ENCODE assay signal across 19 cellular contexts in the genomic region with DNA sequence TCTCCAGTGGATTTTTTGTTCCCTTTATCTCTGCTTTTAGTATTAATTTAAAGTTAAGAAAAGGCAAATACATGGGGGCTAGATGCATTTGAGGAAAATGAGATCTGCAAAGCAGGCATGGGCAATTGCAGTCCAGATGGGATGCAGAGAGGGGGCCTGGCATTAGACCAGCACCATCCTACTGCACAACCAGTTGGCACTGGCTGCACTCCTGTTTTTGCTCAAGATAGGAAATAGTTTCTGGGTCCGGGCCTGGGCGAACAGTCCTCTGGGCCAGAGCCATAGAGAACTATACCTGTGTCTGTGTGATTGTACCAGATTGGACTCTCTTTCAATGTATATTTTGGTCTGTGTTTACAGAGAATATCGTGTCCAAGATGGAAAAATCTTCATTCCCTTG.
"Had no signal": no experiment of that assay in that cellular context is flagged by ENCODE, and none has a peak within 500 bp of the region (broad histone marks: within the 10 kb centered on the region; RNA-seq: fewer than 3 reads in every experiment).

No MANE protein-coding gene starts in this region.

- H3K27me3 ChIP-seq: MG63 had no signal

- DNase-seq: IMR-90, Karpas-422, KG1, MG63, NCI-H1092, NCI-H1105 treated with DMSO at 0.1 percent for 48 hours, NCI-H1417 treated with DMSO at 0.1 percent for 48 hours, NCI-H146, NCI-H187 treated with DMSO at 0.1 percent for 48 hours, NCI-H2029 treated with DMSO at 0.1 percent for 48 hours, NCI-H2171 treated with DMSO at 0.1 percent for 48 hours, NCI-H345, NCI-H510A, NCI-H524 treated with DMSO at 0.1 percent for 48 hours, NCI-H69, NCI-H774, Right ventricle myocardium superior, RPMI8226, SK-N-SH had no signal

- H3K9ac ChIP-seq: SK-N-SH had no signal

- H3K36me3 ChIP-seq: MG63 had no signal

- H3K4me3 ChIP-seq: MG63 had no signal

- H3K4me2 ChIP-seq: SK-N-SH had no signal

- H3K9me3 ChIP-seq: MG63, SK-N-SH had no signal
